15 cellular contexts compared by ENCODE assay signal in genomic region chr19:14050961-14051360, GRCh38. TPM values are rescaled to one million over a fixed set of nuclear protein-coding genes. Genes with fewer than 3 reads are reported as not detected.
"Had no signal": no experiment of that assay in that cellular context is flagged by ENCODE, and none has a peak within 500 bp of the region (broad histone marks: within the 10 kb centered on the region; RNA-seq: fewer than 3 reads in every experiment).

No MANE protein-coding gene starts in this region.

RNA-seq across cellular contexts. Expression of gene PALM3, which starts 10.9 kb away (rescaled TPM):
- total RNA-seq: activated B cell treated with CpG ODN at 0.5 μM for 24 hours; activated CD8-positive, alpha-beta T cell treated with anti-CD3 and anti-CD28 coated beads for 36 hours; activated naive CD8-positive, alpha-beta T cell treated with anti-CD3 and anti-CD28 coated beads for 36 hours; activated T-cell treated with anti-CD3 and anti-CD28 coated beads, Interleukin-2, amount 50 U/mL, for 4 hours; activated T-helper 17 cell treated with anti-CD3 and anti-CD28 coated beads, Interleukin-2, amount 50 U/mL, for 72 hours; foreskin keratinocyte; gastrocnemius medialis had no signal

RNA-seq across cellular contexts. Expression of gene RLN3, which starts 23.0 kb away (rescaled TPM):
- total RNA-seq: activated B cell treated with CpG ODN at 0.5 μM for 24 hours; activated CD8-positive, alpha-beta T cell treated with anti-CD3 and anti-CD28 coated beads for 36 hours; activated naive CD8-positive, alpha-beta T cell treated with anti-CD3 and anti-CD28 coated beads for 36 hours; activated T-cell treated with anti-CD3 and anti-CD28 coated beads, Interleukin-2, amount 50 U/mL, for 4 hours; activated T-helper 17 cell treated with anti-CD3 and anti-CD28 coated beads, Interleukin-2, amount 50 U/mL, for 72 hours; adrenal gland; aorta; body of pancreas; cardiac muscle cell; colonic mucosa; dermis microvascular lymphatic vessel endothelial cell; esophagus muscularis mucosa; foreskin keratinocyte; gastrocnemius medialis; heart right ventricle had no signal
- polyA plus RNA-seq: adrenal gland, aorta, cardiac muscle cell, foreskin keratinocyte, heart right ventricle had no signal

RNA-seq across cellular contexts. Expression of gene C19orf67, which starts 34.6 kb away (rescaled TPM):
- total RNA-seq: activated B cell treated with CpG ODN at 0.5 μM for 24 hours; activated CD8-positive, alpha-beta T cell treated with anti-CD3 and anti-CD28 coated beads for 36 hours; activated naive CD8-positive, alpha-beta T cell treated with anti-CD3 and anti-CD28 coated beads for 36 hours; adrenal gland; aorta; body of pancreas; dermis microvascular lymphatic vessel endothelial cell; esophagus muscularis mucosa; foreskin keratinocyte; gastrocnemius medialis; heart right ventricle had no signal
- polyA plus RNA-seq: adrenal gland, aorta, foreskin keratinocyte, heart right ventricle had no signal
